ENCODE assay signal across 1 cellular context in genomic region chr2:101665312-101665711, GRCh38.
TF ChIP-seq lines count a peak whose summit lies in the region.

No MANE protein-coding gene starts in this region.

TF ChIP-seq in GM23338, 12 proteins besides CTCF, POLR2A, EP300 and RAD21 (continued from another document):
- no peak for TF ChIP-seq ZNF462 (CRISPR knock-in tag; IDR thresholded peaks at IDR 0.05)
- TF ChIP-seq EZH2phosphoT487 (IDR thresholded peaks at IDR 0.05; ENCODE audit: unreplicated experiment): no peak
